Comparison of ENCODE assay signal across 6 cellular contexts in the genomic region with DNA sequence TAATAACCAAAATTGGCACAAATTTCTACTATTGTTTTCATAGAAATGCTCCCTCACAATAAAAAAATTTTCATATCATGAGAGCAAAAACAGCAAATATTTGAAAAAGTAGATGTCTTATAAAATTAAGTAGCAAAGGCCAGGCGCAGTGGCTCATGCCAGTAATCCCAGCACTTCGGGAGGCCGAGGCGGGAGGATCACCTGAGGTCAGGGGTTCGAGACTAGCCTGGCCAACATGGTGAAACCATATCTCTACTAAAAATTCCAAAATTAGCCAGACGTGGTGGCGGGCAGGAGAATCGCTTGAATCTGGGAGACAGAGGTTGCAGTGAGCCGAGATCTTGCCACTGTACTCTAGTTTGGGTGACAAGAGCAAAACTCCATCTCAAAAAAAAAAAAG. TPM values are rescaled to one million over a fixed set of nuclear protein-coding genes. Genes with fewer than 3 reads are reported as not detected.
"Had no signal": no experiment of that assay in that cellular context is flagged by ENCODE, and none has a peak within 500 bp of the region (broad histone marks: within the 10 kb centered on the region; RNA-seq: fewer than 3 reads in every experiment).

No MANE protein-coding gene starts in this region.

RNA-seq across cellular contexts. Expression of a gene that starts 17.2 kb away (rescaled TPM):
- total RNA-seq: PC-9, Peyer's patch, Right ventricle myocardium inferior, Right ventricle myocardium superior, SJCRH30, SK-MEL-5 had no signal
